8 cellular contexts compared by ENCODE assay signal in genomic region chr7:4744391-4745264, GRCh38. TPM values are rescaled to one million over a fixed set of nuclear protein-coding genes. Genes with fewer than 3 reads are reported as not detected.
A peak's percentile ranks its signal among the peaks of the same experiment; 100 is the strongest.
DNase-seq lines count a peak whose midpoint lies in the region; ATAC-seq, FAIRE-seq and TF ChIP-seq lines count a peak whose summit lies in the region.

No MANE protein-coding gene starts in this region.

- H3K36me3 ChIP-seq in IMR-90 (ENCODE audit: control insufficient read depth, insufficient read depth, low read length), result peaks cover 44% of the 10 kb centered on the region

- no peaks in the 10 kb centered on the region for H3K9me3 ChIP-seq in IMR-90 (ENCODE audit: control insufficient read depth, insufficient read depth, low read length)

- peaks cover 2% of the 10 kb centered on the region; the same call in 1 of the 2 replicates for H3K9me1 ChIP-seq in IMR-90 (ENCODE audit: insufficient read depth, low read length)

- intact Hi-C loops in IMR-90 (cut with micrococcal nuclease), result loop anchor here (1.0 to 2.0 kb wide), 4 partner anchors 31 to 76 kb away; partner anchors contain the start of gene AP5Z1

- POLR2A ChIA-PET in IMR-90 (lab: Charles Lee; ENCODE audit: unreplicated experiment), result interaction anchor here (0.6 to 1.5 kb wide), 2 partner anchors 19 to 31 kb away, joined by 9 to 17 read pairs; partner anchors contain the start of gene AP5Z1

- no peaks in the 10 kb centered on the region for H3K27me3 Mint-ChIP-seq in neural crest cell (ENCODE audit: low read depth)

- H3K27ac Mint-ChIP-seq in neural crest cell (ENCODE audit: unreplicated experiment), result peak overlapping the region; percentile 97

- 2% methylated on average over 7 of the region's 31 CpGs; no CpG with 5 or more reads in 1 of the 2 experiments for WGBS in IMR-90 (ENCODE audit: extremely low coverage in 2 of 2, insufficient read length in 1 of 2), 2 experiments

- peak; percentile 9; the same call in 1 of the 2 replicates for TF ChIP-seq RAD21 in IMR-90 (IDR thresholded peaks at IDR 0.05; ENCODE audit: low read length)

- peak overlapping the region; percentile 68; the same call in 1 of the 2 replicates for H2BK20ac ChIP-seq in IMR-90 (ENCODE audit: low read depth, low read length)

- peak overlapping the region; percentile 85 for H2BK120ac ChIP-seq in IMR-90 (ENCODE audit: low read depth, low read length)

- dilution Hi-C loops in IMR-90 (cut with HindIII; ENCODE audit: low sequenced_read_pairs, unreplicated experiment), result no loop called here

- H3K4ac ChIP-seq in IMR-90 (ENCODE audit: low read depth, low read length), result peak overlapping the region; percentile 76

- H4K8ac ChIP-seq in IMR-90 (ENCODE audit: low read depth in 2 of 2, low read length in 2 of 2), result peak overlapping the region; percentile 42 to 73; a peak in 2 of 4 replicates

- H4K5ac ChIP-seq in IMR-90 (ENCODE audit: low read depth, low read length), result peak overlapping the region; percentile 42

- DNase-seq in DMS153 (lab: John Stamatoyannopoulos, UW) (peak; percentile 98), IMR-90 (peak; percentile 99), RCC 7860 (ENCODE audit: low spot score) (peak; percentile 96), activated gamma-delta T cell (lab: John Stamatoyannopoulos, UW) (peak; percentile 61), foreskin fibroblast (peak; percentile 100), neural crest cell (ENCODE audit: low read depth, low spot score) (peak; percentile 87), stromal cell of bone marrow (ENCODE audit: low read depth) (peak; percentile 98)

- peak overlapping the region; percentile 87 for H2AK9ac ChIP-seq in IMR-90 (replicated peaks; ENCODE audit: low read depth, low read length, poor library complexity)

- H3K4me1 Mint-ChIP-seq in neural crest cell, result peaks cover 53% of the 10 kb centered on the region

- no peaks in the 10 kb centered on the region for H3K9me3 Mint-ChIP-seq in neural crest cell

- H2AK5ac ChIP-seq in IMR-90 (ENCODE audit: low read depth, low read length), result peak overlapping the region; percentile 95

- H2BK5ac ChIP-seq in IMR-90 (ENCODE audit: low read depth, low read length, poor library complexity, severe bottlenecking), result peak overlapping the region; percentile 77

- TF ChIP-seq CTCF in IMR-90 (conservative IDR thresholded peaks at IDR 0.05; ENCODE audit: low read depth, low read length) (no peak), foreskin fibroblast (IDR thresholded peaks at IDR 0.05; ENCODE audit: low read depth, low read length) (no peak), neural crest cell (conservative IDR thresholded peaks at IDR 0.05) (no peak)

- peaks cover 12% of the 10 kb centered on the region for H3K4me1 ChIP-seq in IMR-90 (ENCODE audit: control insufficient read depth, insufficient read depth, low read length)

- peak overlapping the region; percentile 45; the same call in 1 of the 2 replicates for H3K56ac ChIP-seq in IMR-90 (ENCODE audit: extremely low read depth, insufficient read depth, low read length)

- peak overlapping the region; percentile 96; the same call in 1 of the 3 replicates for H2BK15ac ChIP-seq in IMR-90 (ENCODE audit: low read depth, low read length)

- ATAC-seq in GM21576 (IDR thresholded peaks at IDR 0.05; ENCODE audit: unreplicated experiment) (peak; percentile 63), IMR-90 (ENCODE audit: low read depth) (peak; percentile 98)

- H3K14ac ChIP-seq in IMR-90 (replicated peaks; ENCODE audit: low read depth, low read length), result peak overlapping the region; percentile 49

- H3K4me2 ChIP-seq in IMR-90 (ENCODE audit: low read depth, low read length), result peak overlapping the region; percentile 64

- peak overlapping the region; percentile 64 for H2AFZ ChIP-seq in IMR-90 (replicated peaks; ENCODE audit: low read length, poor library complexity)

- peak; percentile 88 for FAIRE-seq in RCC 7860 (lab: Jason Lieb, UNC)

- peak overlapping the region; percentile 78 for H3K4me3 Mint-ChIP-seq in neural crest cell

- peaks cover 7 to 62% of the 10 kb centered on the region in 2 experiments; a peak in 3 of 4 replicates for H3K79me1 ChIP-seq in IMR-90 (ENCODE audit: low read depth in 1 of 2, low read length in 2 of 2)

- H4K20me1 ChIP-seq in IMR-90 (ENCODE audit: insufficient read depth, low read length), result peaks cover 2% of the 10 kb centered on the region; the same call in 1 of the 2 replicates

- H3K23ac ChIP-seq in IMR-90 (ENCODE audit: low read depth, low read length), result peak overlapping the region; percentile 51

- H3K27ac ChIP-seq in IMR-90 (ENCODE audit: insufficient read depth, low read length), result peak overlapping the region; percentile 90

- no peak overlapping the region for H3K4me3 ChIP-seq in IMR-90 (ENCODE audit: insufficient read depth, low read depth, low read length)
- peak overlapping the region; percentile 3 to 40 for H3K4me3 ChIP-seq in foreskin fibroblast (ENCODE audit: low read depth in 1 of 2, low read length in 2 of 2)

- TF ChIP-seq POLR2A in IMR-90 (IDR thresholded peaks at IDR 0.05; ENCODE audit: low read depth, low read length), result no peak; the same call in 1 of the 2 replicates

- H3K36me3 Mint-ChIP-seq in neural crest cell (ENCODE audit: low read depth), result peaks cover 7% of the 10 kb centered on the region

- BruUV-seq in IMR-90 (replicated peaks; lab: Mats Ljungman, UMichigan), result no TSS peak

- peak overlapping the region; percentile 90 for H4K91ac ChIP-seq in IMR-90 (ENCODE audit: insufficient read depth, low read depth, low read length)

- no peaks in the 10 kb centered on the region for H3K27me3 ChIP-seq in IMR-90 (ENCODE audit: control insufficient read depth, insufficient read depth, low read length)

- peak overlapping the region; percentile 43 for H3K9ac ChIP-seq in IMR-90 (ENCODE audit: low read depth, low read length)

- CTCF ChIA-PET in IMR-90 (lab: Yijun Ruan, JAX), result no interaction called here

- peak overlapping the region; percentile 42; the same call in 1 of the 2 replicates for H3K18ac ChIP-seq in IMR-90 (ENCODE audit: low read depth, low read length)

- in situ Hi-C loops in IMR-90 (cut with MboI; ENCODE audit: low sequenced_read_pairs), result no loop called here

TF ChIP-seq in IMR-90, 13 proteins besides CTCF, POLR2A, EP300 and RAD21:
- TF ChIP-seq FOS (IDR thresholded peaks at IDR 0.05; ENCODE audit: low read depth, low read length) (0 out of 2 replicates have a peak, but pooled peaks have one; percentile 28), MXI1 (IDR thresholded peaks at IDR 0.05; ENCODE audit: borderline replicate concordance, low read depth, low read length) (0 out of 2 replicates have a peak, but pooled peaks have one; percentile 37), SMC3 (IDR thresholded peaks at IDR 0.05; ENCODE audit: low read depth, low read length) (peak; percentile 18; the same call in 1 of the 2 replicates), NFE2L2 (IDR thresholded peaks at IDR 0.05; ENCODE audit: low read depth, low read length) (peak; percentile 3; the same call in 1 of the 2 replicates), MAZ (IDR thresholded peaks at IDR 0.05; ENCODE audit: borderline replicate concordance, low read depth, low read length) (peak; percentile 95), RFX5 (IDR thresholded peaks at IDR 0.05; ENCODE audit: low read depth, low read length) (no peak), CHD1 (IDR thresholded peaks at IDR 0.05; ENCODE audit: low read depth, low read length) (no peak)

RNA-seq across cellular contexts. Expression of gene AP5Z1, which starts 30.8 kb away (rescaled TPM):
- total RNA-seq in IMR-90 (2012; rRNA removed) (9.2 and 9.7 TPM in 2 replicates), neural crest cell (31.2 and 37.6 TPM in 2 replicates)
- 38.7 and 46.1 TPM in 2 replicates for polyA plus RNA-seq in IMR-90 (2012; rRNA removed)
- 18.8 and 31.7 TPM in 2 replicates for polyA plus RNA-seq in IMR-90 (2012; cell fraction: cytosol; rRNA removed)
- polyA plus RNA-seq in IMR-90 (2012; cell fraction: nucleus; rRNA removed; ENCODE audit: low replicate concordance), result 152 and 486 TPM in 2 replicates
